ENCODE assay signal across 8 cellular contexts in genomic region chr11:72223615-72224586, GRCh38. TPM values are rescaled to one million over a fixed set of nuclear protein-coding genes. Genes with fewer than 3 reads are reported as not detected.
DNase-seq lines count a peak whose midpoint lies in the region; ATAC-seq, FAIRE-seq and TF ChIP-seq lines count a peak whose summit lies in the region.

No MANE protein-coding gene starts in this region.

- H3K4me2 ChIP-seq in HepG2 (ENCODE audit: low read depth, low read length): peak overlapping the region; percentile 93

- H3K79me2 ChIP-seq in HepG2 (ENCODE audit: insufficient read depth, low read length): peaks cover 7% of the 10 kb centered on the region

- CTCF ChIA-PET in HepG2 (lab: Yijun Ruan, JAX; ENCODE audit: low intra/inter-chr PET ratio, low total read pairs): no interaction called here

- TF ChIP-seq EP300 in HepG2 (IDR thresholded peaks at IDR 0.05; ENCODE audit: low read depth in 2 of 2, low read length in 2 of 2) (no peak), HepG2 (CRISPR knock-in tag; IDR thresholded peaks at IDR 0.05; ENCODE audit: borderline replicate concordance) (no peak)

- H4K20me1 ChIP-seq in HepG2 (ENCODE audit: insufficient read depth, low read length): no peaks in the 10 kb centered on the region

- in situ Hi-C loops in HepG2 (cut with HindIII; ENCODE audit: extremely low pct_ligation_motif_present, low pct_unique_long_range_greater_than_20kb): no loop called here

- TF ChIP-seq POLR2A in GM10847 (IDR thresholded peaks at IDR 0.05; ENCODE audit: extremely low read depth, insufficient read length): peak; percentile 29
- no peak; a peak in 1 of 4 replicates for TF ChIP-seq POLR2A in HepG2 (IDR thresholded peaks at IDR 0.05; ENCODE audit: insufficient read depth in 1 of 2, low read depth in 2 of 2, low read length in 2 of 2)

- peak; percentile 41 for ATAC-seq in HepG2

- H3K4me3 ChIP-seq in H7 (ENCODE audit: insufficient read depth, low read depth, low read length) (peak overlapping the region; percentile 72), LNCaP clone FGC (ENCODE audit: low read depth, low read length) (peak overlapping the region; percentile 99), WERI-Rb-1 (ENCODE audit: low read depth, low read length) (peak overlapping the region; percentile 87), HepG2 (replicated peaks in 1 of 3; ENCODE audit: insufficient read depth in 1 of 3, low read depth in 2 of 3, low read length in 3 of 3) (peak overlapping the region; percentile 83 to 90 (median 85))

- H3K36me3 ChIP-seq in H7 (replicated peaks; ENCODE audit: control insufficient read depth, insufficient read depth, low read length) (peaks cover 6% of the 10 kb centered on the region), WERI-Rb-1 (peaks cover 28% of the 10 kb centered on the region), HepG2 (replicated peaks in 1 of 2; ENCODE audit: control insufficient read depth in 1 of 2, insufficient read depth in 2 of 2, low read length in 2 of 2) (peaks cover under 1 to 4% of the 10 kb centered on the region in 2 experiments; a peak in 3 of 5 replicates)

- TF ChIP-seq CTCF in LNCaP clone FGC (IDR thresholded peaks at IDR 0.05; ENCODE audit: control insufficient read depth, extremely low read depth, insufficient read depth) (no peak), WERI-Rb-1 (IDR thresholded peaks at IDR 0.05; ENCODE audit: low read depth, low read length) (no peak), HepG2 (CRISPR knock-in tag; IDR thresholded peaks at IDR 0.05) (no peak)

- H3K4me1 ChIP-seq in HepG2 (ENCODE audit: insufficient read depth, low read length): peaks cover 35% of the 10 kb centered on the region

- BruUV-seq in HepG2 (replicated peaks; lab: Mats Ljungman, UMichigan): no TSS peak

- peak overlapping the region; percentile 97 for H3K27ac ChIP-seq in WERI-Rb-1
- peak overlapping the region; percentile 84 for H3K27ac ChIP-seq in cingulate gyrus (ENCODE audit: low read depth, low read length)
- peak overlapping the region; percentile 60 for H3K27ac ChIP-seq in HepG2 (ENCODE audit: extremely low read length, insufficient read depth, low read length)

- H3K9ac ChIP-seq in HepG2 (ENCODE audit: insufficient read depth, low read depth, low read length): peak overlapping the region; percentile 82

- POLR2A ChIA-PET in HepG2 (lab: Yijun Ruan, JAX): interaction anchor here (0.6 to 1.3 kb wide), 4 partner anchors 13 to 112 kb away, joined by 3 to 5 read pairs (median 4); partner anchors contain the start of gene ANAPC15

- DNase-seq in H7 (peak; percentile 85), LNCaP clone FGC (ENCODE audit: low read depth) (no peak), WERI-Rb-1 (peak; percentile 73), HepG2 (ENCODE audit: low spot score) (no peak), cortex of kidney (lab: John Stamatoyannopoulos, UW) (no peak)
- DNase-seq in stimulated activated CD4-positive, alpha-beta T cell treated with anti-CD3 and anti-CD28 coated beads, Interleukin-4, amount 100 ng/mL, for 4 hours: peak; percentile 29 to 57

- no peak overlapping the region for H2AFZ ChIP-seq in HepG2 (ENCODE audit: low read length)

- H3K9me3 ChIP-seq in WERI-Rb-1 (ENCODE audit: severe bottlenecking) (no peaks in the 10 kb centered on the region), HepG2 (ENCODE audit: low read length) (no peaks in the 10 kb centered on the region)

- 2% methylated on average over 27 of the region's 85 CpGs for WGBS in HepG2 (ENCODE audit: low lambda C conversion rate)

- H3K27me3 ChIP-seq in H7 (ENCODE audit: control insufficient read depth, insufficient read depth, low read length): peaks cover 1% of the 10 kb centered on the region; the same call in 1 of the 2 replicates
- H3K27me3 ChIP-seq in WERI-Rb-1 (ENCODE audit: insufficient read depth, low read depth, severe bottlenecking): no peaks in the 10 kb centered on the region
- H3K27me3 ChIP-seq in HepG2 (ENCODE audit: control insufficient read depth in 1 of 2, insufficient read depth in 2 of 2, low read length in 2 of 2): peaks cover 0 to 9% of the 10 kb centered on the region in 2 experiments; a peak in 1 of 5 replicates

- TF ChIP-seq RAD21 in HepG2 (CRISPR knock-in tag; IDR thresholded peaks at IDR 0.05): no peak

- intact Hi-C loops in HepG2 (cut with micrococcal nuclease; ENCODE audit: unreplicated experiment): loop anchor here (2.0 kb wide), 1 partner anchor 15 kb away; no protein-coding TSS in a partner anchor

- no peak for FAIRE-seq in HepG2 (lab: Jason Lieb, UNC)

RNA-seq across cellular contexts. Expression of gene INPPL1, which starts 0.7 kb away (rescaled TPM):
- 98.6 and 109 TPM in 2 replicates for total RNA-seq in H7 (2014; rRNA removed; shearing (Covaris generic))
- total RNA-seq in HepG2 (2016; rRNA removed; fragmentation: Illumina TruSeq; extraction: Trizol): 14.4 and 29.1 TPM in 2 replicates
- 21.4 and 25.1 TPM in 2 replicates for total RNA-seq in HepG2 (2016; cell fraction: cytosol; rRNA removed; fragmentation: Illumina TruSeq; extraction: Trizol; ENCODE audit: low read depth)
- total RNA-seq in HepG2 (2016; cell fraction: insoluble cytoplasmic fraction; rRNA removed; fragmentation: Illumina TruSeq; extraction: Trizol): 10.8 and 29.6 TPM in 2 replicates
- 10.1 and 10.8 TPM in 2 replicates for total RNA-seq in HepG2 (2016; cell fraction: membrane; rRNA removed; fragmentation: Illumina TruSeq; extraction: Trizol)
- 31.6 and 36.2 TPM in 2 replicates for total RNA-seq in HepG2 (2016; cell fraction: nucleus; rRNA removed; fragmentation: Illumina TruSeq; extraction: Trizol)
- 66.9 and 80.4 TPM in 2 replicates for polyA plus RNA-seq in HepG2 (2011; rRNA removed)
- polyA plus RNA-seq in HepG2 (2011; cell fraction: cytosol; rRNA removed): 19.0 and 23.6 TPM in 2 replicates
- polyA plus RNA-seq in HepG2 (2011; cell fraction: nucleus; rRNA removed): 500 and 631 TPM in 2 replicates
- 32.6 and 49.5 TPM in 2 replicates for polyA plus RNA-seq in HepG2 (2012)
- 1.8 and 1.9 TPM in 2 replicates for polyA plus RNA-seq in HepG2 (2016; cell fraction: cytosol; fragmentation: Illumina TruSeq; extraction: Trizol; ENCODE audit: low read depth)
- polyA plus RNA-seq in HepG2 (2016; cell fraction: insoluble cytoplasmic fraction; fragmentation: Illumina TruSeq; extraction: Trizol; ENCODE audit: low read depth): 10.8 and 14.0 TPM in 2 replicates
- polyA plus RNA-seq in HepG2 (2016; cell fraction: membrane; fragmentation: Illumina TruSeq; extraction: Trizol; ENCODE audit: low read depth): 4.2 and 4.9 TPM in 2 replicates
- 127 and 134 TPM in 2 replicates for polyA plus RNA-seq in HepG2 (2016; cell fraction: nucleus; fragmentation: Illumina TruSeq; extraction: Trizol; ENCODE audit: insufficient read depth, low read depth)
- polyA minus RNA-seq in HepG2 (2011; rRNA and poly(A)+ RNA removed; ENCODE audit: low replicate concordance): 73.5 and 218 TPM in 2 replicates
- 27.6 and 29.9 TPM in 2 replicates for polyA minus RNA-seq in HepG2 (2011; cell fraction: cytosol; rRNA and poly(A)+ RNA removed)
- polyA minus RNA-seq in HepG2 (2011; cell fraction: nucleus; rRNA and poly(A)+ RNA removed): 106 and 116 TPM in 2 replicates

RNA-seq across cellular contexts. Expression of gene FOLR2, which starts 7.3 kb away (rescaled TPM):
- not detected in 2 replicates for total RNA-seq in H7 (2014; rRNA removed; shearing (Covaris generic))
- total RNA-seq in HepG2 (2016; rRNA removed; fragmentation: Illumina TruSeq; extraction: Trizol): not detected in 2 replicates
- total RNA-seq in HepG2 (2016; cell fraction: cytosol; rRNA removed; fragmentation: Illumina TruSeq; extraction: Trizol; ENCODE audit: low read depth): not detected in 2 replicates
- total RNA-seq in HepG2 (2016; cell fraction: insoluble cytoplasmic fraction; rRNA removed; fragmentation: Illumina TruSeq; extraction: Trizol): not detected in 2 replicates
- not detected in 2 replicates for total RNA-seq in HepG2 (2016; cell fraction: membrane; rRNA removed; fragmentation: Illumina TruSeq; extraction: Trizol)
- total RNA-seq in HepG2 (2016; cell fraction: nucleus; rRNA removed; fragmentation: Illumina TruSeq; extraction: Trizol): not detected in 2 replicates
- 0.09 and 0.33 TPM in 2 replicates for polyA plus RNA-seq in HepG2 (2011; rRNA removed)
- 0.15 TPM in 2 replicates for polyA plus RNA-seq in HepG2 (2011; cell fraction: cytosol; rRNA removed)
- not detected in 2 replicates for polyA plus RNA-seq in HepG2 (2011; cell fraction: nucleus; rRNA removed)
- polyA plus RNA-seq in HepG2 (2012): 0.15 and 0.23 TPM in 2 replicates
- polyA plus RNA-seq in HepG2 (2016; cell fraction: cytosol; fragmentation: Illumina TruSeq; extraction: Trizol; ENCODE audit: low read depth): 0.15 TPM in 1 of 2 replicates, not detected in the other
- polyA plus RNA-seq in HepG2 (2016; cell fraction: insoluble cytoplasmic fraction; fragmentation: Illumina TruSeq; extraction: Trizol; ENCODE audit: low read depth): not detected in 2 replicates
- not detected in 2 replicates for polyA plus RNA-seq in HepG2 (2016; cell fraction: membrane; fragmentation: Illumina TruSeq; extraction: Trizol; ENCODE audit: low read depth)
- not detected in 2 replicates for polyA plus RNA-seq in HepG2 (2016; cell fraction: nucleus; fragmentation: Illumina TruSeq; extraction: Trizol; ENCODE audit: insufficient read depth, low read depth)
- polyA minus RNA-seq in HepG2 (2011; rRNA and poly(A)+ RNA removed; ENCODE audit: low replicate concordance): 0.21 and 0.86 TPM in 2 replicates
- polyA minus RNA-seq in HepG2 (2011; cell fraction: cytosol; rRNA and poly(A)+ RNA removed): not detected in 2 replicates
- polyA minus RNA-seq in HepG2 (2011; cell fraction: nucleus; rRNA and poly(A)+ RNA removed): not detected in 2 replicates

RNA-seq across cellular contexts. Expression of gene PHOX2A, which starts 20.1 kb away (rescaled TPM):
- 2.5 and 2.8 TPM in 2 replicates for total RNA-seq in H7 (2014; rRNA removed; shearing (Covaris generic))
- not detected in 2 replicates for total RNA-seq in HepG2 (2016; rRNA removed; fragmentation: Illumina TruSeq; extraction: Trizol)
- not detected in 2 replicates for total RNA-seq in HepG2 (2016; cell fraction: cytosol; rRNA removed; fragmentation: Illumina TruSeq; extraction: Trizol; ENCODE audit: low read depth)
- total RNA-seq in HepG2 (2016; cell fraction: insoluble cytoplasmic fraction; rRNA removed; fragmentation: Illumina TruSeq; extraction: Trizol): not detected in 2 replicates
- total RNA-seq in HepG2 (2016; cell fraction: membrane; rRNA removed; fragmentation: Illumina TruSeq; extraction: Trizol): not detected in 2 replicates
- total RNA-seq in HepG2 (2016; cell fraction: nucleus; rRNA removed; fragmentation: Illumina TruSeq; extraction: Trizol): not detected in 2 replicates
- not detected in 2 replicates for polyA plus RNA-seq in HepG2 (2011; rRNA removed)
- polyA plus RNA-seq in HepG2 (2011; cell fraction: cytosol; rRNA removed): not detected in 2 replicates
- not detected in 2 replicates for polyA plus RNA-seq in HepG2 (2011; cell fraction: nucleus; rRNA removed)
- polyA plus RNA-seq in HepG2 (2012): not detected in 2 replicates
- not detected in 2 replicates for polyA plus RNA-seq in HepG2 (2016; cell fraction: cytosol; fragmentation: Illumina TruSeq; extraction: Trizol; ENCODE audit: low read depth)
- polyA plus RNA-seq in HepG2 (2016; cell fraction: insoluble cytoplasmic fraction; fragmentation: Illumina TruSeq; extraction: Trizol; ENCODE audit: low read depth): not detected in 2 replicates
- not detected in 2 replicates for polyA plus RNA-seq in HepG2 (2016; cell fraction: membrane; fragmentation: Illumina TruSeq; extraction: Trizol; ENCODE audit: low read depth)
- not detected in 2 replicates for polyA plus RNA-seq in HepG2 (2016; cell fraction: nucleus; fragmentation: Illumina TruSeq; extraction: Trizol; ENCODE audit: insufficient read depth, low read depth)
- not detected in 2 replicates for polyA minus RNA-seq in HepG2 (2011; rRNA and poly(A)+ RNA removed; ENCODE audit: low replicate concordance)
- polyA minus RNA-seq in HepG2 (2011; cell fraction: cytosol; rRNA and poly(A)+ RNA removed): not detected in 2 replicates
- polyA minus RNA-seq in HepG2 (2011; cell fraction: nucleus; rRNA and poly(A)+ RNA removed): not detected in 2 replicates

RNA-seq across cellular contexts. Expression of gene FOLR1, which starts 32.0 kb away (rescaled TPM):
- 0.41 and 1.3 TPM in 2 replicates for total RNA-seq in H7 (2014; rRNA removed; shearing (Covaris generic))
- not detected in 2 replicates for total RNA-seq in HepG2 (2016; rRNA removed; fragmentation: Illumina TruSeq; extraction: Trizol)
- total RNA-seq in HepG2 (2016; cell fraction: cytosol; rRNA removed; fragmentation: Illumina TruSeq; extraction: Trizol; ENCODE audit: low read depth): not detected in 2 replicates
- not detected in 2 replicates for total RNA-seq in HepG2 (2016; cell fraction: insoluble cytoplasmic fraction; rRNA removed; fragmentation: Illumina TruSeq; extraction: Trizol)
- not detected in 2 replicates for total RNA-seq in HepG2 (2016; cell fraction: membrane; rRNA removed; fragmentation: Illumina TruSeq; extraction: Trizol)
- not detected in 2 replicates for total RNA-seq in HepG2 (2016; cell fraction: nucleus; rRNA removed; fragmentation: Illumina TruSeq; extraction: Trizol)
- polyA plus RNA-seq in HepG2 (2011; rRNA removed): 0.20 and 0.26 TPM in 2 replicates
- 0.12 and 0.17 TPM in 2 replicates for polyA plus RNA-seq in HepG2 (2011; cell fraction: cytosol; rRNA removed)
- polyA plus RNA-seq in HepG2 (2011; cell fraction: nucleus; rRNA removed): 0.23 TPM in 1 of 2 replicates, not detected in the other
- polyA plus RNA-seq in HepG2 (2012): not detected in 2 replicates
- polyA plus RNA-seq in HepG2 (2016; cell fraction: cytosol; fragmentation: Illumina TruSeq; extraction: Trizol; ENCODE audit: low read depth): not detected in 2 replicates
- polyA plus RNA-seq in HepG2 (2016; cell fraction: insoluble cytoplasmic fraction; fragmentation: Illumina TruSeq; extraction: Trizol; ENCODE audit: low read depth): not detected in 2 replicates
- polyA plus RNA-seq in HepG2 (2016; cell fraction: membrane; fragmentation: Illumina TruSeq; extraction: Trizol; ENCODE audit: low read depth): not detected in 2 replicates
- polyA plus RNA-seq in HepG2 (2016; cell fraction: nucleus; fragmentation: Illumina TruSeq; extraction: Trizol; ENCODE audit: insufficient read depth, low read depth): not detected in 2 replicates
- 188 TPM in 1 of 2 replicates, not detected in the other for polyA minus RNA-seq in HepG2 (2011; rRNA and poly(A)+ RNA removed; ENCODE audit: low replicate concordance)
- 1.3 and 1.7 TPM in 2 replicates for polyA minus RNA-seq in HepG2 (2011; cell fraction: cytosol; rRNA and poly(A)+ RNA removed)
- 0.62 and 0.90 TPM in 2 replicates for polyA minus RNA-seq in HepG2 (2011; cell fraction: nucleus; rRNA and poly(A)+ RNA removed)

Comparison
In these comparisons a context has a peak if more than half of its experiments do, and no peak if none do; other contexts are left out.
1. DNase-seq: peak in H7 (single experiment), WERI-Rb-1 (single experiment) and stimulated activated CD4-positive, alpha-beta T cell treated with anti-CD3 and anti-CD28 coated beads, Interleukin-4, amount 100 ng/mL, for 4 hours (2 of 2); none in LNCaP clone FGC (single experiment), HepG2 (single experiment) and cortex of kidney (single experiment).
2. Peak in every context shown above with its lines, with median percentiles within 50 percentile points of each other: H3K4me3 ChIP-seq and H3K27ac ChIP-seq.